Comparison of ENCODE assay signal across 9 cellular contexts in the genomic region with DNA sequence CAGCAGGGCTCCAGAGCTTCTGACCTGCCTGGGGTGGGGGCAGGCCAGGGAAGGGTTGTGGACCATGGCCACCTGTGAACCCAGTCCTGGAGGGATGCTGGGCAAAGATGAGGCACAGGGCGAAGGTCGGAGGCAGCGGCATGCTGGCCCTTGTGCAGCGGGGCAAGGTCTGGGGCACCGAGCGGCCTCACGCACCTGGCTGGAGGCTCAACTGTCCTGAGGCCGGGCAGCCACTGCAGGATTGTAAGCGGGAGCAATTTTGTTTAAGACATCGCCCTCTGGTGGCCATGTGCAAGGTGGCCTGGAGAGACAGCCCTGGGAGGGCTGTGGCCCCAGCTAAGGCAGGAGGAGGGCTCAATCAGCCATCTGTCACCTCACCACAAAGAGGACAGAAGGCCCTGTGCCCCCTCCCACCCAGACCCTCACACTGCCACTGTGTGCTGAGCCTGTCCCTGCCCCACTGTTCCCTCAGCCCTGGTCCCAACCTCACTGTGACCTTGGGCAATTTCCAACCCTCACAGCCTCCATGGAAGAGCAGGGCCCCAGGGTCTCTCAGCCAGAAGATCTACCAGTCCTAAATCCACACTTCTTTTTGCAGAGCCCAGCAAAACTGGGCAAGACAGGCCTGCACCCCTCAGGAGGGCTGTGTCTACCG. TPM values are rescaled to one million over a fixed set of nuclear protein-coding genes. Genes with fewer than 3 reads are reported as not detected.
DNase-seq lines count a peak whose midpoint lies in the region; ATAC-seq, FAIRE-seq and TF ChIP-seq lines count a peak whose summit lies in the region.
"Had no signal": no experiment of that assay in that cellular context is flagged by ENCODE, and none has a peak within 500 bp of the region (broad histone marks: within the 10 kb centered on the region; RNA-seq: fewer than 3 reads in every experiment).

No MANE protein-coding gene starts in this region.

- H3K9me3 ChIP-seq in HAP-1 (no peaks in the 10 kb centered on the region), astrocyte (ENCODE audit: insufficient read depth, low read depth, low read length) (no peaks in the 10 kb centered on the region), small intestine (ENCODE audit: control insufficient read depth, low read depth) (no peaks in the 10 kb centered on the region)

- H4K20me1 ChIP-seq in astrocyte (ENCODE audit: insufficient read depth, low read length) = no peaks in the 10 kb centered on the region

- H3K36me3 ChIP-seq in HAP-1 (replicated peaks) (no peaks in the 10 kb centered on the region), astrocyte (ENCODE audit: insufficient read depth, low read length) (no peaks in the 10 kb centered on the region), small intestine (ENCODE audit: control insufficient read depth in 2 of 2, insufficient read depth in 2 of 2, low read length in 2 of 2) (no peaks in the 10 kb centered on the region)

- H3K27ac Mint-ChIP-seq in Calu3 (ENCODE audit: unreplicated experiment) (no peak overlapping the region), astrocyte (ENCODE audit: unreplicated experiment) (no peak overlapping the region)
- H3K27ac Mint-ChIP-seq: T-helper 1 cell treated with Interleukin-12 subunit alpha and Interleukin-12 subunit beta and Interleukin-4 antibody, amounts not matched to agents 30 μg/mL and 1 μg/mL, for 36 hours had no signal

- H3K27ac ChIP-seq in astrocyte (ENCODE audit: low read depth, low read length) (no peak overlapping the region), small intestine (ENCODE audit: low read depth in 1 of 2, low read length in 1 of 2) (no peak overlapping the region)

- TF ChIP-seq CTCF in Calu3 (IDR thresholded peaks at IDR 0.05; ENCODE audit: unreplicated experiment) = peak; percentile 96
- TF ChIP-seq CTCF in astrocyte (IDR thresholded peaks at IDR 0.05; ENCODE audit: insufficient read depth, low read depth, low read length) = peak; percentile 61

- H3K9me3 Mint-ChIP-seq in Calu3 (ENCODE audit: low read depth, unreplicated experiment) (no peaks in the 10 kb centered on the region), astrocyte (ENCODE audit: unreplicated experiment) (no peaks in the 10 kb centered on the region)
- H3K9me3 Mint-ChIP-seq: T-helper 1 cell treated with Interleukin-12 subunit alpha and Interleukin-12 subunit beta and Interleukin-4 antibody, amounts not matched to agents 30 μg/mL and 1 μg/mL, for 36 hours had no signal

- no peak overlapping the region for H3K4me3 ChIP-seq in HAP-1
- no peak overlapping the region for H3K4me3 ChIP-seq in astrocyte (ENCODE audit: insufficient read depth, low read depth, low read length)
- no peak overlapping the region for H3K4me3 ChIP-seq in small intestine (ENCODE audit: low read depth in 1 of 2, low read length in 2 of 2)

- intact Hi-C loops in Calu3 (cut with micrococcal nuclease; ENCODE audit: unreplicated experiment) = loop anchor here (1.0 to 5.0 kb wide), 4 partner anchors 87 to 1022 kb away; a partner anchor contains a TSS

- H3K4me1 Mint-ChIP-seq in Calu3 (ENCODE audit: low read depth, unreplicated experiment) (peaks cover 7% of the 10 kb centered on the region), astrocyte (ENCODE audit: low read depth, unreplicated experiment) (peaks cover 2% of the 10 kb centered on the region)

- in situ Hi-C loops in HAP-1 (cut with MboI; ENCODE audit: low sequenced_read_pairs) = loop anchor here (10.0 kb wide), 1 partner anchor 869 kb away; no protein-coding TSS in a partner anchor

- CTCF ChIA-PET in Calu3 (lab: Charles Lee) = interaction anchor here (0.8 to 1.6 kb wide), 5 partner anchors 31 to 864 kb away, joined by 3 read pairs; no protein-coding TSS in a partner anchor

- H3K27me3 ChIP-seq in HAP-1 (ENCODE audit: low read depth) = peaks cover 5% of the 10 kb centered on the region; the same call in 1 of the 2 replicates
- H3K27me3 ChIP-seq in astrocyte (ENCODE audit: insufficient read depth, low read length) = peaks cover 2% of the 10 kb centered on the region
- H3K27me3 ChIP-seq in small intestine (ENCODE audit: control insufficient read depth in 2 of 2, insufficient read depth in 2 of 2, low read length in 2 of 2) = no peaks in the 10 kb centered on the region

- H3K4me1 ChIP-seq in HAP-1 (peaks cover 4% of the 10 kb centered on the region; the same call in 1 of the 2 replicates), astrocyte (ENCODE audit: insufficient read depth, low read length) (no peaks in the 10 kb centered on the region), small intestine (ENCODE audit: control insufficient read depth in 2 of 2, insufficient read depth in 1 of 2, low read depth in 1 of 2, low read length in 1 of 2) (no peaks in the 10 kb centered on the region)

- ATAC-seq in GM21515 (IDR thresholded peaks at IDR 0.05; ENCODE audit: unreplicated experiment) = no peak

- no peak overlapping the region for H3K4me3 Mint-ChIP-seq in Calu3 (ENCODE audit: low read depth, unreplicated experiment)
- no peak overlapping the region for H3K4me3 Mint-ChIP-seq in astrocyte (ENCODE audit: unreplicated experiment)
- H3K4me3 Mint-ChIP-seq: T-helper 1 cell treated with Interleukin-12 subunit alpha and Interleukin-12 subunit beta and Interleukin-4 antibody, amounts not matched to agents 30 μg/mL and 1 μg/mL, for 36 hours had no signal

- DNase-seq in Calu3 (peak; percentile 92), HAP-1 (ENCODE audit: low spot score in 2 of 2) (peak; percentile 66 to 87), NCI-H1694 (lab: John Stamatoyannopoulos, UW) (peak; percentile 95), T1000 (lab: John Stamatoyannopoulos, UW) (peak; percentile 30), astrocyte (ENCODE audit: low read depth) (peak; percentile 26), hepatic stellate cell (ENCODE audit: low spot score) (peak; percentile 91), small intestine (peak; percentile 78)

- H3K4me2 ChIP-seq in astrocyte (ENCODE audit: low read length) = no peak overlapping the region

- WGBS in small intestine, 3 donors = 5 to 30% (median 15%) methylated on average over 11 of the region's 11 CpGs

- no TSS peak for BruUV-seq in Calu3 (replicated peaks; lab: Mats Ljungman, UMichigan)

- peaks cover 13% of the 10 kb centered on the region for H3K36me3 Mint-ChIP-seq in Calu3 (ENCODE audit: insufficient read depth, unreplicated experiment)
- no peaks in the 10 kb centered on the region for H3K36me3 Mint-ChIP-seq in astrocyte (ENCODE audit: low read depth, unreplicated experiment)

- FAIRE-seq in astrocyte (lab: Jason Lieb, UNC) (no peak), small intestine (lab: Jason Lieb, UNC) (no peak)

- H2AFZ ChIP-seq in astrocyte (ENCODE audit: low read depth, low read length) = no peak overlapping the region

- H3K9ac ChIP-seq in astrocyte (ENCODE audit: low read length) = no peak overlapping the region

- no peaks in the 10 kb centered on the region for H3K79me2 ChIP-seq in astrocyte (ENCODE audit: insufficient read depth, low read length)

- H3K27me3 Mint-ChIP-seq in Calu3 (ENCODE audit: unreplicated experiment) (peaks cover 59% of the 10 kb centered on the region), astrocyte (ENCODE audit: low read depth, unreplicated experiment) (peaks cover 40% of the 10 kb centered on the region)

RNA-seq across cellular contexts. Expression of a gene that starts 46.3 kb away (rescaled TPM):
- total RNA-seq in Calu3 (2022) = 62.4 and 66.4 TPM in 2 replicates
- total RNA-seq in astrocyte = 24.6 and 24.9 TPM in 2 replicates
- polyA plus RNA-seq in small intestine = 10 to 100 TPM; 23.7 to 25.9 (median 25.4) TPM

RNA-seq across cellular contexts. Expression of a gene that starts 53.9 kb away (rescaled TPM):
- total RNA-seq in Calu3 (2022) (120 and 121 TPM in 2 replicates), astrocyte (8.4 and 11.9 TPM in 2 replicates)
- 10 to 100 TPM in 1 of 3 donors, 1 to 10 TPM in 2; 2.2 to 22.7 (median 4.3) TPM for polyA plus RNA-seq in small intestine

Comparison
In these comparisons a context has a peak if more than half of its experiments do, and no peak if none do; other contexts are left out.
1. DNase-seq: peak in every context shown above with its lines; median percentile 95 in NCI-H1694; 92 in Calu3; 91 in hepatic stellate cell; 78 in small intestine; 76 in HAP-1; 30 in T1000; 26 in astrocyte.